ENCODE assay signal across 8 cellular contexts in genomic region chr3:152556731-152557254, GRCh38.
DNase-seq lines count a peak whose midpoint lies in the region; ATAC-seq lines count a peak whose summit lies in the region.

No MANE protein-coding gene starts in this region.

- no peaks in the 10 kb centered on the region for H3K27me3 ChIP-seq in skeletal muscle tissue (ENCODE audit: control insufficient read depth in 3 of 3, insufficient read depth in 3 of 3, low read length in 3 of 3)

- no peaks in the 10 kb centered on the region for H3K36me3 Mint-ChIP-seq in activated naive CD4-positive, alpha-beta T cell treated with anti-CD3 and anti-CD28 coated beads for 36 hours (ENCODE audit: low read depth)

- H3K4me1 Mint-ChIP-seq in activated naive CD4-positive, alpha-beta T cell treated with anti-CD3 and anti-CD28 coated beads for 36 hours (ENCODE audit: low read depth) = peaks cover 11% of the 10 kb centered on the region

- no peak overlapping the region for H3K4me3 Mint-ChIP-seq in activated naive CD4-positive, alpha-beta T cell treated with anti-CD3 and anti-CD28 coated beads for 36 hours

- CTCF ChIA-PET in activated naive CD4-positive, alpha-beta T cell treated with anti-CD3 and anti-CD28 coated beads for 36 hours (lab: Charles Lee) = interaction anchor here (1.0 to 1.5 kb wide), 2 partner anchors 14 to 32 kb away, joined by 3 read pairs; no protein-coding TSS in a partner anchor

- peaks cover 26 to 29% (median 27%) of the 10 kb centered on the region in 3 donors for H3K4me1 ChIP-seq in skeletal muscle tissue (ENCODE audit: control insufficient read depth in 3 of 3, insufficient read depth in 3 of 3, low read length in 3 of 3)

- peak overlapping the region in 1 of 3 donors; percentile 22 for H3K9ac ChIP-seq in skeletal muscle tissue (ENCODE audit: low read depth in 1 of 3, low read length in 3 of 3)

- H3K9me3 ChIP-seq in skeletal muscle tissue (ENCODE audit: control insufficient read depth in 3 of 3, low read length in 3 of 3) = no peaks in the 10 kb centered on the region

- peak; percentile 22 for DNase-seq in activated naive CD4-positive, alpha-beta T cell treated with anti-CD3 and anti-CD28 coated beads for 36 hours
- no peak for DNase-seq in activated naive CD4-positive, alpha-beta T cell treated with Interleukin-2 at 50 U/mL for 16 hours
- peak; percentile 34 for DNase-seq in fibroblast of peridontal ligament (ENCODE audit: extremely low read depth)
- no peak for DNase-seq in T-helper 2 cell
- DNase-seq in epidermal melanocyte (ENCODE audit: insufficient read length, low spot score) = no peak
- DNase-seq in NCI-H1694 (lab: John Stamatoyannopoulos, UW) = no peak

- peak overlapping the region; percentile 72 for H3K27ac ChIP-seq in skeletal muscle tissue (ENCODE audit: low read depth, low read length)

- H3K9me3 Mint-ChIP-seq in activated naive CD4-positive, alpha-beta T cell treated with anti-CD3 and anti-CD28 coated beads for 36 hours = no peaks in the 10 kb centered on the region

- no peaks in the 10 kb centered on the region for H3K36me3 ChIP-seq in skeletal muscle tissue (ENCODE audit: control insufficient read depth in 3 of 3, insufficient read depth in 3 of 3, low read length in 3 of 3)

- no peak overlapping the region for H3K4me3 ChIP-seq in skeletal muscle tissue (ENCODE audit: low read length in 3 of 3)

- H3K27me3 Mint-ChIP-seq in activated naive CD4-positive, alpha-beta T cell treated with anti-CD3 and anti-CD28 coated beads for 36 hours (ENCODE audit: low read depth) = no peaks in the 10 kb centered on the region

- no peak overlapping the region for H3K27ac Mint-ChIP-seq in activated naive CD4-positive, alpha-beta T cell treated with anti-CD3 and anti-CD28 coated beads for 36 hours

- intact Hi-C loops in activated naive CD4-positive, alpha-beta T cell treated with anti-CD3 and anti-CD28 coated beads for 36 hours (cut with micrococcal nuclease) = no loop called here

- peak; percentile 73 for ATAC-seq in HG03520 (IDR thresholded peaks at IDR 0.05; ENCODE audit: unreplicated experiment)

Comparison
In these comparisons a context has a peak if more than half of its experiments do, and no peak if none do; other contexts are left out.
1. DNase-seq: peak in activated naive CD4-positive, alpha-beta T cell treated with anti-CD3 and anti-CD28 coated beads for 36 hours (single experiment) and fibroblast of peridontal ligament (single experiment); none in activated naive CD4-positive, alpha-beta T cell treated with Interleukin-2 at 50 U/mL for 16 hours (single experiment), T-helper 2 cell (0 of 5), epidermal melanocyte (single experiment) and NCI-H1694 (single experiment).